24 cellular contexts compared by ENCODE assay signal in the genomic region with DNA sequence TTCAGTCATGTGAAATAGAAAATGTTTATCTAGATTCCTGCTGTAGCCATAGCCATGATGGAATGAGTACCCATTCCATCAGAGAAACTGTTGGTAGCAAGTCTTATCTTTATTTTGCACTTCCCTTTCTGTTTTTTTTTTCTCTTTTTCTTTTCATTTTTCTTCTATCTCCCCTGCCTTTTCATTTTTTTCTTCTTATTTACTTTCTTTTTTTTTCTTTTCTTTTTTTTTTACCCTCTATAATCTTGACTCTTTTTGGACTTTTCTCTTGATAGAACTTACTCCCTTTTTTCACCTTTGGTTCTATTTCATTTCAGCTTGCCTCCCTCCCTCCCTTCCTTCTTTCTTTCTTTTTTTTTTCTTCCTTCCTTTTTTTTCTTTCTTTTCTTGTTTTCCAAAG. TPM values are rescaled to one million over a fixed set of nuclear protein-coding genes. Genes with fewer than 3 reads are reported as not detected.
DNase-seq lines count a peak whose midpoint lies in the region; ATAC-seq and TF ChIP-seq lines count a peak whose summit lies in the region.
"Had no signal": no experiment of that assay in that cellular context is flagged by ENCODE, and none has a peak within 500 bp of the region (broad histone marks: within the 10 kb centered on the region; RNA-seq: fewer than 3 reads in every experiment).

No MANE protein-coding gene starts in this region.

- H3K27ac Mint-ChIP-seq in activated CD4-positive, alpha-beta T cell treated with anti-CD3 and anti-CD28 coated beads, Interleukin-2, amount 10 ng/mL, durations not matched to agents 24 days and 14 days: peak overlapping the region; percentile 91
- peak overlapping the region in 7 of 8 donors; percentile 11 to 93 (median 41) for H3K27ac Mint-ChIP-seq in CD8-positive, alpha-beta memory T cell
- peak overlapping the region; percentile 23 for H3K27ac Mint-ChIP-seq in activated CD8-positive, alpha-beta T cell treated with anti-CD3 and anti-CD28 coated beads for 36 hours
- peak overlapping the region; percentile 37 for H3K27ac Mint-ChIP-seq in mesothelial cell of epicardium
- H3K27ac Mint-ChIP-seq: B cell had no signal

- peaks cover 7% of the 10 kb centered on the region for H3K4me1 ChIP-seq in CD8-positive, alpha-beta memory T cell (ENCODE audit: insufficient read depth, low read length)
- H3K4me1 ChIP-seq: A549, parathyroid adenoma had no signal

- H3K36me3 ChIP-seq in CD8-positive, alpha-beta memory T cell (ENCODE audit: insufficient read depth, low read length): peaks cover 5% of the 10 kb centered on the region

- H3K4me3 ChIP-seq in CD8-positive, alpha-beta memory T cell (ENCODE audit: low read length): no peak overlapping the region
- H3K4me3 ChIP-seq: A549 had no signal

- ATAC-seq in activated CD8-positive, alpha-beta T cell treated with anti-CD3 and anti-CD28 coated beads for 36 hours: no peak
- ATAC-seq in HG03025 (IDR thresholded peaks at IDR 0.05; ENCODE audit: low FRiP score, unreplicated experiment): no peak
- ATAC-seq: A549; left colon; naive thymus-derived CD4-positive, alpha-beta T cell; sciatic nerve had no signal

- TF ChIP-seq CTCF in activated CD8-positive, alpha-beta T cell treated with anti-CD3 and anti-CD28 coated beads for 36 hours (IDR thresholded peaks at IDR 0.05): no peak
- no peak for TF ChIP-seq CTCF in mesothelial cell of epicardium (IDR thresholded peaks at IDR 0.05; ENCODE audit: unreplicated experiment)
- TF ChIP-seq CTCF in GM10266 (IDR thresholded peaks at IDR 0.05; ENCODE audit: control insufficient read depth, insufficient read depth, low read depth, missing control alignments): no peak

- peak overlapping the region; percentile 46 for H3K4me3 Mint-ChIP-seq in activated CD4-positive, alpha-beta T cell treated with anti-CD3 and anti-CD28 coated beads, Interleukin-2, amount 10 ng/mL, durations not matched to agents 24 days and 14 days
- no peak overlapping the region for H3K4me3 Mint-ChIP-seq in CD8-positive, alpha-beta memory T cell
- H3K4me3 Mint-ChIP-seq in activated CD8-positive, alpha-beta T cell treated with anti-CD3 and anti-CD28 coated beads for 36 hours: no peak overlapping the region
- H3K4me3 Mint-ChIP-seq in mesothelial cell of epicardium: no peak overlapping the region
- H3K4me3 Mint-ChIP-seq: B cell had no signal

- H3K27ac ChIP-seq in CD8-positive, alpha-beta memory T cell (ENCODE audit: low read depth, low read length): no peak overlapping the region
- H3K27ac ChIP-seq: A549, parathyroid adenoma, VCaP had no signal

- no peaks in the 10 kb centered on the region for H3K9me3 ChIP-seq in CD8-positive, alpha-beta memory T cell (ENCODE audit: low read length)
- H3K9me3 ChIP-seq: A549 had no signal

- intact Hi-C loops in activated CD4-positive, alpha-beta T cell treated with anti-CD3 and anti-CD28 coated beads, Interleukin-2, amount 10 ng/mL, durations not matched to agents 24 days and 14 days (cut with micrococcal nuclease): loop anchor here (5.0 to 10.0 kb wide), 6 partner anchors 471 to 1403 kb away; partner anchors contain the start of genes CAMK4, NREP and STARD4
- intact Hi-C loops in activated CD8-positive, alpha-beta T cell treated with anti-CD3 and anti-CD28 coated beads for 36 hours (cut with micrococcal nuclease): loop anchor here (5.0 kb wide), 1 partner anchor 338 kb away; the partner anchor contains the start of gene WDR36

- H3K36me3 Mint-ChIP-seq in activated CD4-positive, alpha-beta T cell treated with anti-CD3 and anti-CD28 coated beads, Interleukin-2, amount 10 ng/mL, durations not matched to agents 24 days and 14 days (ENCODE audit: low read depth): peaks cover 33% of the 10 kb centered on the region
- peaks cover 0 to 35% (median 23%) of the 10 kb centered on the region in 3 donors for H3K36me3 Mint-ChIP-seq in CD8-positive, alpha-beta memory T cell
- H3K36me3 Mint-ChIP-seq in activated CD8-positive, alpha-beta T cell treated with anti-CD3 and anti-CD28 coated beads for 36 hours (ENCODE audit: low read depth): peaks cover 46% of the 10 kb centered on the region
- peaks cover 6% of the 10 kb centered on the region for H3K36me3 Mint-ChIP-seq in mesothelial cell of epicardium

- CTCF ChIA-PET in CD8-positive, alpha-beta memory T cell (lab: Charles Lee): no interaction called here
- CTCF ChIA-PET in activated CD8-positive, alpha-beta T cell treated with anti-CD3 and anti-CD28 coated beads for 36 hours (lab: Charles Lee): no interaction called here

- no peak for DNase-seq in activated CD4-positive, alpha-beta T cell treated with anti-CD3 and anti-CD28 coated beads, Interleukin-2, amount 10 ng/mL, durations not matched to agents 24 days and 14 days
- no peak for DNase-seq in activated CD4-positive, alpha-beta T cell treated with anti-CD3 and anti-CD28 coated beads for 4 hours
- DNase-seq in CD8-positive, alpha-beta memory T cell: no peak
- DNase-seq in activated CD8-positive, alpha-beta T cell treated with anti-CD3 and anti-CD28 coated beads for 36 hours: no peak
- DNase-seq in mesothelial cell of epicardium (ENCODE audit: low spot score in 2 of 2, unreplicated experiment in 2 of 2): no peak
- no peak for DNase-seq in GM10266 (ENCODE audit: extremely low spot score)
- DNase-seq in effector CD4-positive, alpha-beta T cell: no peak
- DNase-seq: activated CD8-positive, alpha-beta memory T cell treated with anti-CD3 and anti-CD28 coated beads for 24 hours; GOT3; head of caudate nucleus; left colon; mesendoderm; naive thymus-derived CD4-positive, alpha-beta T cell; NCI-H1105; NCI-H2081; SHP77 treated with DMSO at 0.1 percent for 48 hours; stimulated activated CD4-positive, alpha-beta T cell treated with anti-CD3 and anti-CD28 coated beads, Interleukin-15, amount 100 ng/mL, for 24 hours had no signal

- no peaks in the 10 kb centered on the region for H3K27me3 Mint-ChIP-seq in activated CD4-positive, alpha-beta T cell treated with anti-CD3 and anti-CD28 coated beads, Interleukin-2, amount 10 ng/mL, durations not matched to agents 24 days and 14 days
- no peaks in the 10 kb centered on the region for H3K27me3 Mint-ChIP-seq in CD8-positive, alpha-beta memory T cell
- no peaks in the 10 kb centered on the region for H3K27me3 Mint-ChIP-seq in activated CD8-positive, alpha-beta T cell treated with anti-CD3 and anti-CD28 coated beads for 36 hours
- no peaks in the 10 kb centered on the region for H3K27me3 Mint-ChIP-seq in mesothelial cell of epicardium (ENCODE audit: low read depth)
- H3K27me3 Mint-ChIP-seq: B cell; naive thymus-derived CD4-positive, alpha-beta T cell had no signal

- H3K9me3 Mint-ChIP-seq in activated CD4-positive, alpha-beta T cell treated with anti-CD3 and anti-CD28 coated beads, Interleukin-2, amount 10 ng/mL, durations not matched to agents 24 days and 14 days: no peaks in the 10 kb centered on the region
- H3K9me3 Mint-ChIP-seq in CD8-positive, alpha-beta memory T cell: no peaks in the 10 kb centered on the region
- no peaks in the 10 kb centered on the region for H3K9me3 Mint-ChIP-seq in activated CD8-positive, alpha-beta T cell treated with anti-CD3 and anti-CD28 coated beads for 36 hours
- H3K9me3 Mint-ChIP-seq in mesothelial cell of epicardium: no peaks in the 10 kb centered on the region
- H3K9me3 Mint-ChIP-seq: naive thymus-derived CD4-positive, alpha-beta T cell had no signal

- H3K4me1 Mint-ChIP-seq in activated CD4-positive, alpha-beta T cell treated with anti-CD3 and anti-CD28 coated beads, Interleukin-2, amount 10 ng/mL, durations not matched to agents 24 days and 14 days: peaks cover 42% of the 10 kb centered on the region
- H3K4me1 Mint-ChIP-seq in CD8-positive, alpha-beta memory T cell: peaks cover 32 to 57% (median 49%) of the 10 kb centered on the region in 3 donors
- peaks cover 47% of the 10 kb centered on the region for H3K4me1 Mint-ChIP-seq in activated CD8-positive, alpha-beta T cell treated with anti-CD3 and anti-CD28 coated beads for 36 hours (ENCODE audit: low read depth)
- peaks cover 1% of the 10 kb centered on the region for H3K4me1 Mint-ChIP-seq in mesothelial cell of epicardium

- no peaks in the 10 kb centered on the region for H3K27me3 ChIP-seq in CD8-positive, alpha-beta memory T cell (ENCODE audit: insufficient read depth, low read length, poor library complexity, severe bottlenecking)

- POLR2A ChIA-PET in CD8-positive, alpha-beta memory T cell (lab: Charles Lee): interaction anchor here (1.2 kb wide), 1 partner anchor 16 kb away, joined by 6 read pairs; the partner anchor contains the start of gene SLC25A46
- POLR2A ChIA-PET in activated CD8-positive, alpha-beta T cell treated with anti-CD3 and anti-CD28 coated beads for 36 hours (lab: Charles Lee): no interaction called here

RNA-seq across cellular contexts. Expression of gene SLC25A46, which starts 15.4 kb away (rescaled TPM):
- total RNA-seq in activated CD4-positive, alpha-beta T cell treated with anti-CD3 and anti-CD28 coated beads, Interleukin-2, amount 10 ng/mL, durations not matched to agents 24 days and 14 days: 47.0 and 49.4 TPM in 2 replicates
- total RNA-seq in CD8-positive, alpha-beta memory T cell: 10 to 100 TPM; 46.4 to 50.9 TPM
- 23.8 TPM for polyA plus RNA-seq in CD8-positive, alpha-beta memory T cell
- 10 to 100 TPM; 35.2 to 38.8 TPM for total RNA-seq in activated CD8-positive, alpha-beta T cell treated with anti-CD3 and anti-CD28 coated beads for 36 hours
- 31.4 to 36.9 TPM (median 32.1 TPM) in 3 replicates for total RNA-seq in mesothelial cell of epicardium

RNA-seq across cellular contexts. Expression of gene TMEM232, which starts 27.7 kb away (rescaled TPM):
- 1.6 TPM in 2 replicates for total RNA-seq in activated CD4-positive, alpha-beta T cell treated with anti-CD3 and anti-CD28 coated beads, Interleukin-2, amount 10 ng/mL, durations not matched to agents 24 days and 14 days
- under 1 TPM; 0.38 to 0.92 TPM for total RNA-seq in CD8-positive, alpha-beta memory T cell
- polyA plus RNA-seq in CD8-positive, alpha-beta memory T cell: 0.25 TPM
- total RNA-seq in activated CD8-positive, alpha-beta T cell treated with anti-CD3 and anti-CD28 coated beads for 36 hours: under 1 TPM; 0.27 to 0.49 TPM
- total RNA-seq in mesothelial cell of epicardium: 5.2 to 6.5 TPM (median 5.7 TPM) in 3 replicates
- total RNA-seq: Daoy had no signal

Comparison
In these comparisons a context has a peak if more than half of its experiments do, and no peak if none do; other contexts are left out.
1. H3K27ac Mint-ChIP-seq: peak in every context shown above with its lines; median percentile 91 in activated CD4-positive, alpha-beta T cell treated with anti-CD3 and anti-CD28 coated beads, Interleukin-2, amount 10 ng/mL, durations not matched to agents 24 days and 14 days; 41 in CD8-positive, alpha-beta memory T cell; 37 in mesothelial cell of epicardium; 23 in activated CD8-positive, alpha-beta T cell treated with anti-CD3 and anti-CD28 coated beads for 36 hours.